8 cellular contexts compared by ENCODE assay signal in the genomic region with DNA sequence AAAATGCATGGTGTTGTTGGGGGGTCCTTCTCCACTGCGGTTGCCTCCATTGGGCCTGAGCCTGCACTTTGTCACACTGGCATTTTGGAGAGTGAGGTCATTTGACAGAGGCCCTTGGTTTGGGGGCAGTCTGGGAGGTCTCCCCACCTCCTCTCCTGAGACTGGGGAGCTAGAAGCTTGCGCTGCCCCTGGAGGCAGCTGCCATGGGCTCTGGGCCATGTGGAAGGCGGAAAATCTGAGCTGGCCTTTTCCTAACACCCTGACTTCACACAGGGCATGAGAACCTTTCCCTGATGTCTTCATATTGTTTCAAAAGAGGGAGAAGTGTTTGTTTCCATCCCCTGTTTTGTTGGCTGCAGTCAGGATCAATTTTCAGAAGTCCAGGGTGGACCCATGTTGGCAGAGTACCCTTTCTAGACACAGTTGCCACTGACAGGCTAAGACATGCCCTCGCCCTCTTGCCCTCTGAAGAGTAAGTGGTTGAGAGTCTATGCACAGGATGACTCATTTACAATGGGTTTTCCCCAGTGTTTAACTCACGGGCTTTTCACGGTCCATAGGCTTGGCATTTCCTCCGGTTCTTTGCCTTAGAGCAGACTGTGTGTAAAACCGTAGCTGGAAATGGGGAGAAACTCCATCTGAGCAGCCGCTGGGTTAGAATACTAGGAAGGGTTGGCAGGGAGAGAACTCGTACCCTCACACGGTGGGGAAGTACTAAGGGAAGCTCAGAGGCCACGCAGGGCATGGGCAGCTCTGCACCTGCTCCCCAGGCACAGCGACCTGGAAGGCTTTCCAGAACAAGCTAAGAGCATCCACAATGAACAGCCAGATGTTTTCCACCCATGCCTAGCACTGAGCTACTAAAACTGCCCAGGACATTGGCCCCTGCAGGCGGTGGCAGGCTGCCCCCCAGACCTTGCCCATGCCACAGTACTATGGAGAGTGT.
DNase-seq lines count a peak whose midpoint lies in the region; ATAC-seq and TF ChIP-seq lines count a peak whose summit lies in the region.

No MANE protein-coding gene starts in this region.

- H3K36me3 ChIP-seq in GM23338 (ENCODE audit: insufficient read depth) (no peaks in the 10 kb centered on the region), left ventricle myocardium inferior (no peaks in the 10 kb centered on the region), A673 (ENCODE audit: insufficient read depth, low read length, poor library complexity, severe bottlenecking) (no peaks in the 10 kb centered on the region)

- ATAC-seq in GM18505 (IDR thresholded peaks at IDR 0.05; ENCODE audit: unreplicated experiment) (peak; percentile 80), GM23338 (peak; percentile 51; the same call in 2 of the 3 replicates), omental fat pad (ENCODE audit: low FRiP score) (no peak)

- H3K4me3 Mint-ChIP-seq in GM23338 = no peak overlapping the region

- H3K4me1 ChIP-seq in GM23338 (ENCODE audit: insufficient read depth) (no peaks in the 10 kb centered on the region), left ventricle myocardium inferior (no peaks in the 10 kb centered on the region), A673 (ENCODE audit: insufficient read depth, low read length, poor library complexity, severe bottlenecking) (no peaks in the 10 kb centered on the region)

- H3K36me3 Mint-ChIP-seq in GM23338 (ENCODE audit: low read depth) = peaks cover 3% of the 10 kb centered on the region; the same call in 2 of the 3 replicates

- H3K4me1 Mint-ChIP-seq in GM23338 = no peaks in the 10 kb centered on the region; the same call in 1 of the 3 replicates

- H3K27me3 ChIP-seq in GM23338 (ENCODE audit: insufficient read depth) (no peaks in the 10 kb centered on the region), left ventricle myocardium inferior (ENCODE audit: low read depth) (no peaks in the 10 kb centered on the region), A673 (replicated peaks; ENCODE audit: insufficient read depth, low read depth, low read length, poor library complexity) (no peaks in the 10 kb centered on the region)

- H3K9me3 ChIP-seq in left ventricle myocardium inferior (replicated peaks) (no peaks in the 10 kb centered on the region), A673 (ENCODE audit: low read depth, low read length, poor library complexity, severe bottlenecking) (no peaks in the 10 kb centered on the region)

- H3K27ac Mint-ChIP-seq in GM23338 = no peak overlapping the region

- no TSS peak for BruUV-seq in A673 (replicated peaks; lab: Mats Ljungman, UMichigan)

- no peaks in the 10 kb centered on the region for H3K79me2 ChIP-seq in GM23338 (replicated peaks; ENCODE audit: insufficient read depth)

- intact Hi-C loops in left ventricle myocardium inferior (cut with micrococcal nuclease) = no loop called here
- intact Hi-C loops in A673 (cut with micrococcal nuclease; ENCODE audit: unreplicated experiment) = no loop called here

- CTCF ChIA-PET in A673 (lab: Charles Lee) = no interaction called here

- H2AFZ ChIP-seq in GM23338 = no peak overlapping the region

- DNase-seq in GM23338 (ENCODE audit: low spot score) (no peak), NCI-H1694 treated with DMSO at 0.1 percent for 48 hours (lab: John Stamatoyannopoulos, UW) (peak; percentile 65), foreskin melanocyte (peak; percentile 38), left ventricle myocardium inferior (no peak), A673 (ENCODE audit: low spot score) (no peak), GM03348 (ENCODE audit: low spot score) (no peak), omental fat pad (ENCODE audit: low spot score) (no peak)

- H3K9me3 Mint-ChIP-seq in GM23338 = no peaks in the 10 kb centered on the region

- H3K4me3 ChIP-seq in GM23338 (no peak overlapping the region), left ventricle myocardium inferior (no peak overlapping the region), A673 (ENCODE audit: low read depth, low read length, poor library complexity, severe bottlenecking) (no peak overlapping the region)

- no peaks in the 10 kb centered on the region for H3K9me2 ChIP-seq in GM23338 (ENCODE audit: insufficient read depth)

- H3K27me3 Mint-ChIP-seq in GM23338 (ENCODE audit: insufficient read depth, low read depth, poor library complexity) = peaks cover 8% of the 10 kb centered on the region

- no peak overlapping the region for H3K4me2 ChIP-seq in GM23338

- no peaks in the 10 kb centered on the region for H3F3A ChIP-seq in GM23338 (replicated peaks; ENCODE audit: low read depth)

- POLR2A ChIA-PET in A673 (lab: Charles Lee; ENCODE audit: low non-redundant PET) = no interaction called here

- no peak overlapping the region for H3K27ac ChIP-seq in GM23338 (ENCODE audit: low read depth)
- no peak overlapping the region for H3K27ac ChIP-seq in left ventricle myocardium inferior (replicated peaks)
- H3K27ac ChIP-seq in A673 (ENCODE audit: low read depth, low read length, poor library complexity, severe bottlenecking) = no peak overlapping the region

- H4K20me1 ChIP-seq in GM23338 (replicated peaks; ENCODE audit: insufficient read depth) = no peaks in the 10 kb centered on the region

- TF ChIP-seq CTCF in GM23338 (conservative IDR thresholded peaks at IDR 0.05; ENCODE audit: low read depth in 2 of 2) (peak in 1 of 2 experiments; percentile 16; a peak in 1 of 4 replicates), left ventricle myocardium inferior (IDR thresholded peaks at IDR 0.05; ENCODE audit: borderline replicate concordance) (no peak), A673 (conservative IDR thresholded peaks at IDR 0.05; ENCODE audit: low read depth, low read length) (no peak), omental fat pad (IDR thresholded peaks at IDR 0.05) (no peak)

- no peak for TF ChIP-seq POLR2A in GM18505 (IDR thresholded peaks at IDR 0.05; ENCODE audit: borderline replicate concordance, extremely low read depth, insufficient read depth, insufficient read length)

TF ChIP-seq in GM23338, 12 proteins besides CTCF, POLR2A, EP300 and RAD21:
- no peak for TF ChIP-seq REST (IDR thresholded peaks at IDR 0.05; ENCODE audit: unreplicated experiment)

Comparison
In these comparisons a context has a peak if more than half of its experiments do, and no peak if none do; other contexts are left out.
1. DNase-seq: peak in NCI-H1694 treated with DMSO at 0.1 percent for 48 hours (single experiment) and foreskin melanocyte (single experiment); none in GM23338 (single experiment), left ventricle myocardium inferior (single experiment), A673 (single experiment), GM03348 (single experiment) and omental fat pad (single experiment).